18 cellular contexts compared by ENCODE assay signal in the genomic region with DNA sequence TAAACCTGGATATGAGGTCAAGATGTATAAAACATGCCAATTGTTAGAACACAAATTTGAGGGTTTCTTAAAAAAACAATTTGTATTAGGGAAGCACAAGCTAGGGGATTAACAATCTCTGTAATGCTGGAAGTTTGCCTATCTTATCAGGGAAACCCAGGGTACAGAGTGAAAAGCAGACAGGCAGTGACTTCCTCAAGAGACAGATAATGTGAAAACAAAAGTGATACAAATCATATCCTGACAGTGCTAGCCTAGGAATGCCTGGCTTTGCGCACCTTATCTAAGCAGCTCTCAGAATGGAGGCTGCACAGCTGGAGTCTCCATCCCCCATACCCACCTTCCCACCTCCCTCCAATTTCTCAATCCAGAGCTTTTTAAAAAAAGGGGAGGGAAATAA. TPM values are rescaled to one million over a fixed set of nuclear protein-coding genes. Genes with fewer than 3 reads are reported as not detected.
DNase-seq lines count a peak whose midpoint lies in the region; ATAC-seq, FAIRE-seq and TF ChIP-seq lines count a peak whose summit lies in the region.
"Had no signal": no experiment of that assay in that cellular context is flagged by ENCODE, and none has a peak within 500 bp of the region (broad histone marks: within the 10 kb centered on the region; RNA-seq: fewer than 3 reads in every experiment).

No MANE protein-coding gene starts in this region.

- intact Hi-C loops in right lobe of liver (cut with DNase I) = loop anchor here in 1 of 2 donors (10.0 kb wide), 1 partner anchor 316 kb away; a partner anchor contains a TSS
- intact Hi-C loops in HepG2 (cut with micrococcal nuclease; ENCODE audit: unreplicated experiment) = no loop called here
- intact Hi-C loops in esophagus muscularis mucosa (cut with DNase I) = no loop called here
- intact Hi-C loops in ascending aorta (cut with DNase I) = loop anchor here (10.0 kb wide), 1 partner anchor 596 kb away; no protein-coding TSS in a partner anchor

- CTCF ChIA-PET in HepG2 (lab: Yijun Ruan, JAX; ENCODE audit: low intra/inter-chr PET ratio, low total read pairs) = no interaction called here
- CTCF ChIA-PET in WTC11 (lab: Charles Lee) = interaction anchor here (0.7 kb wide), 3 partner anchors 72 to 149 kb away, joined by 3 to 4 read pairs (median 3); no protein-coding TSS in a partner anchor

- no peak overlapping the region for H3K9ac ChIP-seq in HepG2 (ENCODE audit: insufficient read depth, low read depth, low read length)

- peaks cover 17% of the 10 kb centered on the region for H3K36me3 Mint-ChIP-seq in central memory CD8-positive, alpha-beta T cell (ENCODE audit: insufficient read depth)
- peaks cover 29% of the 10 kb centered on the region for H3K36me3 Mint-ChIP-seq in WTC11

- TF ChIP-seq CTCF in right lobe of liver (IDR thresholded peaks at IDR 0.05) (no peak), HepG2 (CRISPR knock-in tag; IDR thresholded peaks at IDR 0.05) (no peak), WTC11 (IDR thresholded peaks at IDR 0.05) (no peak), esophagus muscularis mucosa (IDR thresholded peaks at IDR 0.05) (no peak), ascending aorta (IDR thresholded peaks at IDR 0.05) (no peak)

- in situ Hi-C loops in HepG2 (cut with HindIII; ENCODE audit: extremely low pct_ligation_motif_present, low pct_unique_long_range_greater_than_20kb) = no loop called here

- no peak for DNase-seq in right lobe of liver
- no peak for DNase-seq in HepG2 (ENCODE audit: low spot score)
- no peak for DNase-seq in central memory CD8-positive, alpha-beta T cell (ENCODE audit: low spot score in 2 of 2)
- peak; percentile 5 to 24 for DNase-seq in lung microvascular endothelial cell (ENCODE audit: low read depth in 2 of 2)
- DNase-seq in WTC11 (ENCODE audit: low spot score) = no peak
- no peak for DNase-seq in esophagus muscularis mucosa (ENCODE audit: extremely low spot score)
- no peak for DNase-seq in ascending aorta (ENCODE audit: low spot score in 2 of 2)
- DNase-seq: C1 segment of cervical spinal cord, GF-D8, HFFc6, MM.1S, NCI-H1092 treated with DMSO at 0.1 percent for 48 hours, NCI-H1694, NCI-H524, Right ventricle myocardium superior had no signal

- TF ChIP-seq EP300 in HepG2 (IDR thresholded peaks at IDR 0.05; ENCODE audit: low read depth in 2 of 2, low read length in 2 of 2) (no peak), HepG2 (CRISPR knock-in tag; IDR thresholded peaks at IDR 0.05; ENCODE audit: borderline replicate concordance) (no peak), esophagus muscularis mucosa (IDR thresholded peaks at IDR 0.05) (no peak)

- TF ChIP-seq RAD21 in HepG2 (CRISPR knock-in tag; IDR thresholded peaks at IDR 0.05) = no peak

- POLR2A ChIA-PET in HepG2 (lab: Yijun Ruan, JAX) = no interaction called here
- POLR2A ChIA-PET in WTC11 (lab: Charles Lee) = interaction anchor here (0.6 to 0.7 kb wide), 2 partner anchors 27 to 181 kb away, joined by 5 to 9 read pairs; no protein-coding TSS in a partner anchor

- H3K27me3 ChIP-seq in right lobe of liver = no peaks in the 10 kb centered on the region
- no peaks in the 10 kb centered on the region for H3K27me3 ChIP-seq in HepG2 (ENCODE audit: control insufficient read depth in 1 of 2, insufficient read depth in 2 of 2, low read length in 2 of 2)
- H3K27me3 ChIP-seq in esophagus muscularis mucosa = no peaks in the 10 kb centered on the region
- no peaks in the 10 kb centered on the region for H3K27me3 ChIP-seq in ascending aorta

- ATAC-seq in right lobe of liver (peak; percentile 16 to 69 (median 28)), HepG2 (no peak), WTC11 (no peak)
- no peak for ATAC-seq in central memory CD8-positive, alpha-beta T cell (replicated peaks; ENCODE audit: extremely low read depth, poor library complexity, severe bottlenecking)
- ATAC-seq: Panc1 had no signal

- H3K4me3 Mint-ChIP-seq in central memory CD8-positive, alpha-beta T cell = no peak overlapping the region
- no peak overlapping the region for H3K4me3 Mint-ChIP-seq in WTC11
- H3K4me3 Mint-ChIP-seq: HFFc6 had no signal

- H3K27ac Mint-ChIP-seq in central memory CD8-positive, alpha-beta T cell (ENCODE audit: low read depth) = peak overlapping the region; percentile 59
- H3K27ac Mint-ChIP-seq in WTC11 = no peak overlapping the region
- H3K27ac Mint-ChIP-seq: HFFc6 had no signal

- H3K36me3 ChIP-seq in right lobe of liver (peaks cover 0 to 51% (median 13%) of the 10 kb centered on the region in 4 donors), HepG2 (replicated peaks in 1 of 2; ENCODE audit: control insufficient read depth in 1 of 2, insufficient read depth in 2 of 2, low read length in 2 of 2) (peaks cover 5 to 24% of the 10 kb centered on the region in 2 experiments; a peak in 4 of 5 replicates), esophagus muscularis mucosa (peaks cover 25 to 83% (median 56%) of the 10 kb centered on the region in 4 donors), ascending aorta (peaks cover 28 to 58% of the 10 kb centered on the region in 2 donors)

- H3K4me3 ChIP-seq in right lobe of liver (no peak overlapping the region), HepG2 (replicated peaks in 1 of 3; ENCODE audit: insufficient read depth in 1 of 3, low read depth in 2 of 3, low read length in 3 of 3) (no peak overlapping the region), esophagus muscularis mucosa (no peak overlapping the region), ascending aorta (no peak overlapping the region)

- no peaks in the 10 kb centered on the region for H4K20me1 ChIP-seq in HepG2 (ENCODE audit: insufficient read depth, low read length)

- no TSS peak for BruUV-seq in HepG2 (replicated peaks; lab: Mats Ljungman, UMichigan)

- H3K27ac ChIP-seq in right lobe of liver = no peak overlapping the region
- no peak overlapping the region for H3K27ac ChIP-seq in HepG2 (ENCODE audit: extremely low read length, insufficient read depth, low read length)
- no peak overlapping the region for H3K27ac ChIP-seq in esophagus muscularis mucosa (replicated peaks in 1 of 4)
- H3K27ac ChIP-seq in ascending aorta = no peak overlapping the region

- TF ChIP-seq POLR2A in right lobe of liver (IDR thresholded peaks at IDR 0.05) (no peak), HepG2 (IDR thresholded peaks at IDR 0.05; ENCODE audit: insufficient read depth in 1 of 2, low read depth in 2 of 2, low read length in 2 of 2) (no peak), esophagus muscularis mucosa (IDR thresholded peaks at IDR 0.05; ENCODE audit: low read depth) (no peak)

- H3K9me3 ChIP-seq in right lobe of liver = no peaks in the 10 kb centered on the region
- no peaks in the 10 kb centered on the region for H3K9me3 ChIP-seq in HepG2 (ENCODE audit: low read length)
- H3K9me3 ChIP-seq in esophagus muscularis mucosa = no peaks in the 10 kb centered on the region
- no peaks in the 10 kb centered on the region for H3K9me3 ChIP-seq in ascending aorta

- FAIRE-seq in HepG2 (lab: Jason Lieb, UNC) = no peak
- FAIRE-seq: A204.1, GM12892 had no signal

- H3K4me1 ChIP-seq in right lobe of liver (no peaks in the 10 kb centered on the region), HepG2 (ENCODE audit: insufficient read depth, low read length) (no peaks in the 10 kb centered on the region), esophagus muscularis mucosa (no peaks in the 10 kb centered on the region), ascending aorta (no peaks in the 10 kb centered on the region)

- no peaks in the 10 kb centered on the region for H3K27me3 Mint-ChIP-seq in central memory CD8-positive, alpha-beta T cell
- H3K27me3 Mint-ChIP-seq in WTC11 (ENCODE audit: low read depth) = no peaks in the 10 kb centered on the region

- no peaks in the 10 kb centered on the region for H3K9me3 Mint-ChIP-seq in central memory CD8-positive, alpha-beta T cell
- H3K9me3 Mint-ChIP-seq in WTC11 = no peaks in the 10 kb centered on the region
- H3K9me3 Mint-ChIP-seq: HFFc6 had no signal

- H3K79me2 ChIP-seq in HepG2 (ENCODE audit: insufficient read depth, low read length) = no peaks in the 10 kb centered on the region

- H2AFZ ChIP-seq in HepG2 (ENCODE audit: low read length) = no peak overlapping the region

- H3K4me1 Mint-ChIP-seq in central memory CD8-positive, alpha-beta T cell = no peaks in the 10 kb centered on the region
- H3K4me1 Mint-ChIP-seq in WTC11 = no peaks in the 10 kb centered on the region

- WGBS in right lobe of liver (ENCODE audit: insufficient coverage, low coverage, low lambda C conversion rate, missing lambda C conversion rate) = no CpG with 5 or more reads among the region's 1 CpG
- 100% methylated on average over 1 of the region's 1 CpG for WGBS in HepG2 (ENCODE audit: low lambda C conversion rate)
- WGBS in esophagus muscularis mucosa = 79% methylated on average over 1 of the region's 1 CpG

- H3K4me2 ChIP-seq in HepG2 (ENCODE audit: low read depth, low read length) = no peak overlapping the region

TF ChIP-seq in WTC11, 78 proteins besides CTCF, POLR2A, EP300 and RAD21 (continues in another document):
- TF ChIP-seq ZNF416 (CRISPR knock-in tag; IDR thresholded peaks at IDR 0.05) (no peak), TEAD1 (CRISPR knock-in tag; IDR thresholded peaks at IDR 0.05) (no peak)

RNA-seq across cellular contexts. Expression of a gene that starts 22.5 kb away (rescaled TPM):
- total RNA-seq in right lobe of liver (10 to 100 TPM; 14.2 to 24.3 (median 17.4) TPM), HepG2 (2016; rRNA removed; fragmentation: Illumina TruSeq; extraction: Trizol) (84.9 and 111 TPM in 2 replicates), lung microvascular endothelial cell (72.4 and 81.3 TPM in 2 replicates), WTC11 (2021) (68.2 to 70.8 TPM (median 70.3 TPM) in 3 replicates), esophagus muscularis mucosa (10 to 100 TPM; 35.6 to 44.4 (median 39.6) TPM), ascending aorta (50.6 TPM)
- 28.8 and 30.5 TPM in 2 replicates for total RNA-seq in HepG2 (2016; cell fraction: cytosol; rRNA removed; fragmentation: Illumina TruSeq; extraction: Trizol; ENCODE audit: low read depth)
- total RNA-seq in HepG2 (2016; cell fraction: insoluble cytoplasmic fraction; rRNA removed; fragmentation: Illumina TruSeq; extraction: Trizol) = 85.7 and 124 TPM in 2 replicates
- 31.2 and 31.8 TPM in 2 replicates for total RNA-seq in HepG2 (2016; cell fraction: membrane; rRNA removed; fragmentation: Illumina TruSeq; extraction: Trizol)
- total RNA-seq in HepG2 (2016; cell fraction: nucleus; rRNA removed; fragmentation: Illumina TruSeq; extraction: Trizol) = 34.2 and 34.9 TPM in 2 replicates
- 71.3 and 90.2 TPM in 2 replicates for polyA plus RNA-seq in HepG2 (2011; rRNA removed)
- polyA plus RNA-seq in HepG2 (2011; cell fraction: cytosol; rRNA removed) = 57.8 and 70.1 TPM in 2 replicates
- 20.8 and 24.2 TPM in 2 replicates for polyA plus RNA-seq in HepG2 (2011; cell fraction: nucleus; rRNA removed)
- polyA plus RNA-seq in HepG2 (2012) = 53.7 and 69.9 TPM in 2 replicates
- polyA plus RNA-seq in HepG2 (2016; cell fraction: cytosol; fragmentation: Illumina TruSeq; extraction: Trizol; ENCODE audit: low read depth) = 20.8 and 22.7 TPM in 2 replicates
- polyA plus RNA-seq in HepG2 (2016; cell fraction: insoluble cytoplasmic fraction; fragmentation: Illumina TruSeq; extraction: Trizol; ENCODE audit: low read depth) = 97.4 and 107 TPM in 2 replicates
- polyA plus RNA-seq in HepG2 (2016; cell fraction: membrane; fragmentation: Illumina TruSeq; extraction: Trizol; ENCODE audit: low read depth) = 23.8 and 25.0 TPM in 2 replicates
- polyA plus RNA-seq in HepG2 (2016; cell fraction: nucleus; fragmentation: Illumina TruSeq; extraction: Trizol; ENCODE audit: insufficient read depth, low read depth) = 56.1 and 56.3 TPM in 2 replicates
- 15.9 and 16.0 TPM in 2 replicates for polyA minus RNA-seq in HepG2 (2011; rRNA and poly(A)+ RNA removed; ENCODE audit: low replicate concordance)
- 8.1 and 9.1 TPM in 2 replicates for polyA minus RNA-seq in HepG2 (2011; cell fraction: cytosol; rRNA and poly(A)+ RNA removed)
- 16.2 and 23.4 TPM in 2 replicates for polyA minus RNA-seq in HepG2 (2011; cell fraction: nucleus; rRNA and poly(A)+ RNA removed)

Comparison
In these comparisons a context has a peak if more than half of its experiments do, and no peak if none do; other contexts are left out.
1. ATAC-seq: peak in right lobe of liver (4 of 4); none in HepG2 (single experiment), central memory CD8-positive, alpha-beta T cell (single experiment) and WTC11 (single experiment).
2. DNase-seq: peak in lung microvascular endothelial cell (2 of 2); none in right lobe of liver (0 of 3), HepG2 (single experiment), central memory CD8-positive, alpha-beta T cell (0 of 2), WTC11 (single experiment), esophagus muscularis mucosa (single experiment) and ascending aorta (0 of 2).